18 cellular contexts compared by ENCODE assay signal in genomic region chrX:116749943-116750342, GRCh38.
A peak's percentile ranks its signal among the peaks of the same experiment; 100 is the strongest.
DNase-seq lines count a peak whose midpoint lies in the region; ATAC-seq, FAIRE-seq and TF ChIP-seq lines count a peak whose summit lies in the region.
"Had no signal": no experiment of that assay in that cellular context is flagged by ENCODE, and none has a peak within 500 bp of the region (broad histone marks: within the 10 kb centered on the region; RNA-seq: fewer than 3 reads in every experiment).

No MANE protein-coding gene starts in this region.

- H3K27ac ChIP-seq in C4-2B: no peak overlapping the region
- no peak overlapping the region for H3K27ac ChIP-seq in tibial artery
- H3K27ac ChIP-seq: lower lobe of right lung, psoas muscle, spleen had no signal

- no peak overlapping the region for H3K4me3 ChIP-seq in tibial artery
- H3K4me3 ChIP-seq: lower lobe of right lung, psoas muscle, spleen had no signal

- intact Hi-C loops in tibial artery (cut with DNase I; ENCODE audit: low total_unique reads): no loop called here

- H3K27me3 ChIP-seq in tibial artery: no peaks in the 10 kb centered on the region
- H3K27me3 ChIP-seq: spleen had no signal

- H3K9me3 ChIP-seq in tibial artery: no peaks in the 10 kb centered on the region
- H3K9me3 ChIP-seq: lower lobe of right lung, psoas muscle, spleen had no signal

- H3K36me3 ChIP-seq in tibial artery: no peaks in the 10 kb centered on the region
- H3K36me3 ChIP-seq: lower lobe of right lung, spleen had no signal

- DNase-seq in HTR-8/SVneo (ENCODE audit: insufficient read length, low spot score) (peak; percentile 1), NCI-H526 treated with DMSO at 0.1 percent for 48 hours (lab: John Stamatoyannopoulos, UW) (peak; percentile 18), NCI-H2029 (lab: John Stamatoyannopoulos, UW) (no peak), tibial artery (no peak), NCI-H1930 (lab: John Stamatoyannopoulos, UW) (no peak)
- no peak for DNase-seq in activated CD4-positive, alpha-beta T cell treated with anti-CD3 and anti-CD28 coated beads, Interleukin-2, amount 50 U/mL, for 48 hours
- DNase-seq: activated T-cell treated with anti-CD3 and anti-CD28 coated beads, Interleukin-2, amount 50 U/mL, for 4 hours; central memory CD4-positive, alpha-beta T cell; endodermal cell; lower lobe of right lung; NCI-H187 treated with DMSO at 0.1 percent for 48 hours; psoas muscle; spleen; stimulated activated naive CD4-positive, alpha-beta T cell had no signal

- no peaks in the 10 kb centered on the region for H3K4me1 ChIP-seq in tibial artery
- H3K4me1 ChIP-seq: lower lobe of right lung, psoas muscle, spleen had no signal

- peak; percentile 69 for ATAC-seq in esophagus mucosa
- ATAC-seq: activated T-cell treated with anti-CD3 and anti-CD28 coated beads, Interleukin-2, amount 50 U/mL, for 4 hours; lower lobe of right lung; natural killer cell treated with Interleukin-12 subunit alpha and Interleukin-12 subunit beta and Interleukin-15 and Interleukin-18, amount 100 ng/mL, for 72 hours; psoas muscle had no signal

- peak; percentile 48 for TF ChIP-seq CTCF in C4-2B (conservative IDR thresholded peaks at IDR 0.05)
- TF ChIP-seq CTCF in tibial artery (IDR thresholded peaks at IDR 0.05): no peak

- FAIRE-seq in HTR-8/SVneo (lab: Jason Lieb, UNC): no peak
- FAIRE-seq: GM19239 had no signal

Comparison
In these comparisons a context has a peak if more than half of its experiments do, and no peak if none do; other contexts are left out.
1. DNase-seq: peak in HTR-8/SVneo (single experiment) and NCI-H526 treated with DMSO at 0.1 percent for 48 hours (single experiment); none in NCI-H2029 (single experiment), activated CD4-positive, alpha-beta T cell treated with anti-CD3 and anti-CD28 coated beads, Interleukin-2, amount 50 U/mL, for 48 hours (0 of 2), tibial artery (0 of 2) and NCI-H1930 (0 of 2).